ENCODE assay signal across 8 cellular contexts in genomic region chr18:49486959-49487710, GRCh38. TPM values are rescaled to one million over a fixed set of nuclear protein-coding genes. Genes with fewer than 3 reads are reported as not detected.
A peak's percentile ranks its signal among the peaks of the same experiment; 100 is the strongest.
DNase-seq lines count a peak whose midpoint lies in the region; ATAC-seq and TF ChIP-seq lines count a peak whose summit lies in the region.

Gene C18orf32 (minus strand): TSS chr18:49487234. CDS start chr18:49483748, 3,486 bp downstream.

- DNase-seq in GM04504 (ENCODE audit: low read depth) = peak; percentile 77
- peak; percentile 70 for DNase-seq in NCI-H1048 (lab: John Stamatoyannopoulos, UW)
- peak; percentile 94 for DNase-seq in SK-N-SH
- peak; percentile 93 for DNase-seq in activated naive CD4-positive, alpha-beta T cell treated with anti-CD3 and anti-CD28 coated beads, Interleukin-2, amount 50 U/mL, for 16 hours
- no peak for DNase-seq in glomerular endothelial cell (ENCODE audit: extremely low read depth, low read depth, low spot score)
- peak; percentile 84 for DNase-seq in omental fat pad (ENCODE audit: low spot score)
- DNase-seq in testis = peak; percentile 96

- TF ChIP-seq POLR2A in testis (IDR thresholded peaks at IDR 0.05) = peak; percentile 92

- POLR2A ChIA-PET in SK-N-SH (lab: Yijun Ruan, JAX) = interaction anchor here (0.6 to 2.1 kb wide), 10 partner anchors 8 to 1483 kb away, joined by 3 to 9 read pairs (median 4); partner anchors contain the start of gene CTIF

- peaks cover 12 to 33% of the 10 kb centered on the region in 2 experiments; a peak in 3 of 4 replicates for H3K4me1 ChIP-seq in SK-N-SH (ENCODE audit: control insufficient read depth in 1 of 2, insufficient read depth in 2 of 2, low read depth in 1 of 2, low read length in 1 of 2)
- peaks cover 13% of the 10 kb centered on the region for H3K4me1 ChIP-seq in testis

- H3K79me2 ChIP-seq in SK-N-SH (ENCODE audit: insufficient read depth) = peaks cover 74% of the 10 kb centered on the region

- TF ChIP-seq EP300 in SK-N-SH (IDR thresholded peaks at IDR 0.05; ENCODE audit: borderline replicate concordance in 1 of 2, low read depth in 1 of 2, low read length in 1 of 2) = peak in 1 of 2 experiments; percentile 42; a peak in 1 of 4 replicates

- H3K27me3 ChIP-seq in SK-N-SH (ENCODE audit: insufficient read depth) (no peaks in the 10 kb centered on the region), testis (no peaks in the 10 kb centered on the region)

- no peak for TF ChIP-seq RAD21 in SK-N-SH (IDR thresholded peaks at IDR 0.05; ENCODE audit: low read length)

- H3K27ac ChIP-seq in SK-N-SH (ENCODE audit: low read depth in 2 of 2, low read length in 1 of 2) = peak within 1 kb of the TSS; percentile 88 to 89
- peak within 1 kb of the TSS; percentile 90 to 96 for H3K27ac ChIP-seq in testis

- peak within 1 kb of the TSS; percentile 73 to 87 for H3K4me3 ChIP-seq in SK-N-SH (ENCODE audit: low read depth in 2 of 2, low read length in 1 of 2)
- H3K4me3 ChIP-seq in testis = peak within 1 kb of the TSS; percentile 77 to 97

- H3K9me3 ChIP-seq in SK-N-SH = no peaks in the 10 kb centered on the region
- H3K9me3 ChIP-seq in testis = no peaks in the 10 kb centered on the region

- no peaks in the 10 kb centered on the region for H3K9me2 ChIP-seq in SK-N-SH

- H3K9ac ChIP-seq in SK-N-SH = peak within 1 kb of the TSS; percentile 81

- CTCF ChIA-PET in SK-N-SH (lab: Yijun Ruan, JAX) = interaction anchor here (0.5 to 2.9 kb wide), 5 partner anchors 9 to 802 kb away, joined by 3 to 9 read pairs (median 3); no protein-coding TSS in a partner anchor

- WGBS in SK-N-SH (ENCODE audit: low lambda C conversion rate) = 15% methylated on average over 23 of the region's 68 CpGs
- 2 to 3% methylated on average over 34 to 57 of the region's 68 CpGs for WGBS in testis, 2 donors

- peaks cover 22% of the 10 kb centered on the region for H4K20me1 ChIP-seq in SK-N-SH (ENCODE audit: insufficient read depth)

- H3K36me3 ChIP-seq in SK-N-SH (replicated peaks in 1 of 2; ENCODE audit: control insufficient read depth in 1 of 2, insufficient read depth in 2 of 2, low read length in 1 of 2) (peaks cover 41 to 58% of the 10 kb centered on the region in 2 experiments), testis (ENCODE audit: low read depth, missing control alignments) (no peaks in the 10 kb centered on the region)

- peaks cover 47% of the 10 kb centered on the region for H3F3A ChIP-seq in SK-N-SH (replicated peaks; ENCODE audit: insufficient read depth)

- intact Hi-C loops in testis (cut with DNase I; ENCODE audit: low total_unique reads) = no loop called here

- H2AFZ ChIP-seq in SK-N-SH (ENCODE audit: low read depth) = peak within 1 kb of the TSS; percentile 67

- TF ChIP-seq CTCF in SK-N-SH (IDR thresholded peaks at IDR 0.05) (no peak), omental fat pad (IDR thresholded peaks at IDR 0.05) (no peak), testis (IDR thresholded peaks at IDR 0.05) (no peak)

- peak within 1 kb of the TSS; percentile 77 for H3K4me2 ChIP-seq in SK-N-SH

- ATAC-seq in HG02571 (IDR thresholded peaks at IDR 0.05; ENCODE audit: unreplicated experiment) (peak; percentile 97), omental fat pad (ENCODE audit: low FRiP score) (peak; percentile 98)

TF ChIP-seq in SK-N-SH, 30 proteins besides CTCF, POLR2A, EP300 and RAD21 (continues in another document):
- TF ChIP-seq YY1 (IDR thresholded peaks at IDR 0.05; ENCODE audit: low read depth) (peak; percentile 77; the same call in 1 of the 2 replicates), NRF1 (IDR thresholded peaks at IDR 0.05; ENCODE audit: low read depth, low read length) (peak; percentile 64), ELF1 (IDR thresholded peaks at IDR 0.05) (peak; percentile 94), REST (IDR thresholded peaks at IDR 0.05; ENCODE audit: low read depth, low read length) (0 out of 2 replicates have a peak, but pooled peaks have one; percentile 4), JUND (IDR thresholded peaks at IDR 0.05) (peak; percentile 59), EZH2phosphoT487 (IDR thresholded peaks at IDR 0.05; ENCODE audit: borderline replicate concordance, low read depth) (no peak), NFIC (IDR thresholded peaks at IDR 0.05; ENCODE audit: borderline replicate concordance) (no peak), TEAD4 (IDR thresholded peaks at IDR 0.05; ENCODE audit: borderline replicate concordance, insufficient read depth) (no peak), RXRA (IDR thresholded peaks at IDR 0.05; ENCODE audit: borderline replicate concordance, low read depth) (no peak), IRF3 (IDR thresholded peaks at IDR 0.05; ENCODE audit: low read depth, low read length) (no peak), USF1 (IDR thresholded peaks at IDR 0.05; ENCODE audit: borderline replicate concordance, low read depth) (peak; percentile 32; the same call in 1 of the 2 replicates), RFX5 (IDR thresholded peaks at IDR 0.05; ENCODE audit: low read length) (peak; percentile 30; the same call in 1 of the 2 replicates), POLR2AphosphoS5 (IDR thresholded peaks at IDR 0.05; ENCODE audit: low read depth, low read length) (peak; percentile 94), TCF12 (IDR thresholded peaks at IDR 0.05) (peak; percentile 31; the same call in 1 of the 2 replicates), FOSL2 (IDR thresholded peaks at IDR 0.05; ENCODE audit: borderline replicate concordance, low read depth) (no peak), GATA2 (CRISPR knock-in tag; IDR thresholded peaks at IDR 0.05) (no peak), FOXJ3 (CRISPR knock-in tag; IDR thresholded peaks at IDR 0.05) (peak; percentile 70; the same call in 1 of the 2 replicates), MAX (IDR thresholded peaks at IDR 0.05; ENCODE audit: low read depth) (peak; percentile 90)

RNA-seq across cellular contexts. Expression of gene C18orf32, which starts in this region (rescaled TPM):
- polyA plus RNA-seq in SK-N-SH (2012; rRNA removed) (28.7 and 29.4 TPM in 2 replicates), testis (ENCODE audit: insufficient read depth, low read depth, low replicate concordance) (80.9 TPM)
- polyA plus RNA-seq in SK-N-SH (2012; cell fraction: cytosol; rRNA removed) = 43.1 and 57.0 TPM in 2 replicates
- 11.1 and 11.5 TPM in 2 replicates for polyA plus RNA-seq in SK-N-SH (2012; cell fraction: nucleus; rRNA removed)
- total RNA-seq in glomerular endothelial cell (41.0 and 48.5 TPM in 2 replicates), omental fat pad (10 to 100 TPM; 21.8 to 31.2 (median 25.7) TPM), testis (10 to 100 TPM; 51.0 to 60.6 TPM)
